1 cellular context compared by ENCODE assay signal in genomic region chr1:44405041-44405803, GRCh38.
TF ChIP-seq lines count a peak whose summit lies in the region.

RNF220 (plus strand) TSS chr1:44405255.

TF ChIP-seq in HEK293, 187 proteins besides CTCF, POLR2A, EP300 and RAD21 (continued from another document and continues in another):
- TF ChIP-seq, protein P1, sequence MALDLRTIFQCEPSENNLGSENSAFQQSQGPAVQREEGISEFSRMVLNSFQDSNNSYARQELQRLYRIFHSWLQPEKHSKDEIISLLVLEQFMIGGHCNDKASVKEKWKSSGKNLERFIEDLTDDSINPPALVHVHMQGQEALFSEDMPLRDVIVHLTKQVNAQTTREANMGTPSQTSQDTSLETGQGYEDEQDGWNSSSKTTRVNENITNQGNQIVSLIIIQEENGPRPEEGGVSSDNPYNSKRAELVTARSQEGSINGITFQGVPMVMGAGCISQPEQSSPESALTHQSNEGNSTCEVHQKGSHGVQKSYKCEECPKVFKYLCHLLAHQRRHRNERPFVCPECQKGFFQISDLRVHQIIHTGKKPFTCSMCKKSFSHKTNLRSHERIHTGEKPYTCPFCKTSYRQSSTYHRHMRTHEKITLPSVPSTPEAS (tag by site-specific recombination; IDR thresholded peaks at IDR 0.05), result peak; percentile 99
- TF ChIP-seq MEIS1 (CRISPR knock-in tag; IDR thresholded peaks at IDR 0.05; ENCODE audit: borderline replicate concordance), result no peak
- TF ChIP-seq ZFHX2 (tag by site-specific recombination; conservative IDR thresholded peaks at IDR 0.05), result peak; percentile 82
- TF ChIP-seq ZNF514 (tag by site-specific recombination; IDR thresholded peaks at IDR 0.05), result no peak
- no peak; the same call in 1 of the 2 replicates for TF ChIP-seq ZNF768 (tag by site-specific recombination; IDR thresholded peaks at IDR 0.05)
- no peak; the same call in 1 of the 2 replicates for TF ChIP-seq SP3 (tag by site-specific recombination; IDR thresholded peaks at IDR 0.05)
- TF ChIP-seq, protein P2, sequence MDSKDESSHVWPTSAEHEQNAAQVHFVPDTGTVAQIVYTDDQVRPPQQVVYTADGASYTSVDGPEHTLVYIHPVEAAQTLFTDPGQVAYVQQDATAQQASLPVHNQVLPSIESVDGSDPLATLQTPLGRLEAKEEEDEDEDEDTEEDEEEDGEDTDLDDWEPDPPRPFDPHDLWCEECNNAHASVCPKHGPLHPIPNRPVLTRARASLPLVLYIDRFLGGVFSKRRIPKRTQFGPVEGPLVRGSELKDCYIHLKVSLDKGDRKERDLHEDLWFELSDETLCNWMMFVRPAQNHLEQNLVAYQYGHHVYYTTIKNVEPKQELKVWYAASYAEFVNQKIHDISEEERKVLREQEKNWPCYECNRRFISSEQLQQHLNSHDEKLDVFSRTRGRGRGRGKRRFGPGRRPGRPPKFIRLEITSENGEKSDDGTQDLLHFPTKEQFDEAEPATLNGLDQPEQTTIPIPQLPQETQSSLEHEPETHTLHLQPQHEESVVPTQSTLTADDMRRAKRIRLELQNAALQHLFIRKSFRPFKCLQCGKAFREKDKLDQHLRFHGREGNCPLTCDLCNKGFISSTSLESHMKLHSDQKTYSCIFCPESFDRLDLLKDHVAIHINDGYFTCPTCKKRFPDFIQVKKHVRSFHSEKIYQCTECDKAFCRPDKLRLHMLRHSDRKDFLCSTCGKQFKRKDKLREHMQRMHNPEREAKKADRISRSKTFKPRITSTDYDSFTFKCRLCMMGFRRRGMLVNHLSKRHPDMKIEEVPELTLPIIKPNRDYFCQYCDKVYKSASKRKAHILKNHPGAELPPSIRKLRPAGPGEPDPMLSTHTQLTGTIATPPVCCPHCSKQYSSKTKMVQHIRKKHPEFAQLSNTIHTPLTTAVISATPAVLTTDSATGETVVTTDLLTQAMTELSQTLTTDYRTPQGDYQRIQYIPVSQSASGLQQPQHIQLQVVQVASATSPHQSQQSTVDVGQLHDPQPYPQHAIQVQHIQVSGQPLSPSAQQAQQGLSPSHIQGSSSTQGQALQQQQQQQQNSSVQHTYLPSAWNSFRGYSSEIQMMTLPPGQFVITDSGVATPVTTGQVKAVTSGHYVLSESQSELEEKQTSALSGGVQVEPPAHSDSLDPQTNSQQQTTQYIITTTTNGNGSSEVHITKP (tag by site-specific recombination; IDR thresholded peaks at IDR 0.05), result peak; percentile 64; the same call in 1 of the 2 replicates
- TF ChIP-seq WT1 (tag by site-specific recombination; IDR thresholded peaks at IDR 0.05), result no peak
- TF ChIP-seq ZNF350 (tag by site-specific recombination; IDR thresholded peaks at IDR 0.05), result no peak
- TF ChIP-seq ZNF133 (tag by site-specific recombination; IDR thresholded peaks at IDR 0.05), result no peak
- TF ChIP-seq HOXC10 (CRISPR knock-in tag; IDR thresholded peaks at IDR 0.05), result no peak
- no peak for TF ChIP-seq SETDB1 (IDR thresholded peaks at IDR 0.05; ENCODE audit: insufficient read length, low read length)
- no peak for TF ChIP-seq ZNF404 (tag by site-specific recombination; IDR thresholded peaks at IDR 0.05)
- peak; percentile 98 for TF ChIP-seq ZNF600 (tag by site-specific recombination; IDR thresholded peaks at IDR 0.05)
- TF ChIP-seq ZNF623 (tag by site-specific recombination; IDR thresholded peaks at IDR 0.05), result no peak
- no peak for TF ChIP-seq ZNF266 (tag by site-specific recombination; IDR thresholded peaks at IDR 0.05; ENCODE audit: low read depth)
- no peak; the same call in 1 of the 2 replicates for TF ChIP-seq GFI1B (tag by site-specific recombination; IDR thresholded peaks at IDR 0.05)
- no peak; the same call in 1 of the 2 replicates for TF ChIP-seq ZNF302 (tag by site-specific recombination; IDR thresholded peaks at IDR 0.05; ENCODE audit: low read depth)
- peak; percentile 90 for TF ChIP-seq GLIS1 (tag by site-specific recombination; IDR thresholded peaks at IDR 0.05)
- TF ChIP-seq ZFP3 (tag by site-specific recombination; IDR thresholded peaks at IDR 0.05; ENCODE audit: low read depth), result peak; percentile 62; the same call in 1 of the 2 replicates
- TF ChIP-seq, protein P3, sequence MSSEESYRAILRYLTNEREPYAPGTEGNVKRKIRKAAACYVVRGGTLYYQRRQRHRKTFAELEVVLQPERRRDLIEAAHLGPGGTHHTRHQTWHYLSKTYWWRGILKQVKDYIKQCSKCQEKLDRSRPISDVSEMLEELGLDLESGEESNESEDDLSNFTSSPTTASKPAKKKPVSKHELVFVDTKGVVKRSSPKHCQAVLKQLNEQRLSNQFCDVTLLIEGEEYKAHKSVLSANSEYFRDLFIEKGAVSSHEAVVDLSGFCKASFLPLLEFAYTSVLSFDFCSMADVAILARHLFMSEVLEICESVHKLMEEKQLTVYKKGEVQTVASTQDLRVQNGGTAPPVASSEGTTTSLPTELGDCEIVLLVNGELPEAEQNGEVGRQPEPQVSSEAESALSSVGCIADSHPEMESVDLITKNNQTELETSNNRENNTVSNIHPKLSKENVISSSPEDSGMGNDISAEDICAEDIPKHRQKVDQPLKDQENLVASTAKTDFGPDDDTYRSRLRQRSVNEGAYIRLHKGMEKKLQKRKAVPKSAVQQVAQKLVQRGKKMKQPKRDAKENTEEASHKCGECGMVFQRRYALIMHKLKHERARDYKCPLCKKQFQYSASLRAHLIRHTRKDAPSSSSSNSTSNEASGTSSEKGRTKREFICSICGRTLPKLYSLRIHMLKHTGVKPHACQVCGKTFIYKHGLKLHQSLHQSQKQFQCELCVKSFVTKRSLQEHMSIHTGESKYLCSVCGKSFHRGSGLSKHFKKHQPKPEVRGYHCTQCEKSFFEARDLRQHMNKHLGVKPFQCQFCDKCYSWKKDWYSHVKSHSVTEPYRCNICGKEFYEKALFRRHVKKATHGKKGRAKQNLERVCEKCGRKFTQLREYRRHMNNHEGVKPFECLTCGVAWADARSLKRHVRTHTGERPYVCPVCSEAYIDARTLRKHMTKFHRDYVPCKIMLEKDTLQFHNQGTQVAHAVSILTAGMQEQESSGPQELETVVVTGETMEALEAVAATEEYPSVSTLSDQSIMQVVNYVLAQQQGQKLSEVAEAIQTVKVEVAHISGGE (tag by site-specific recombination; conservative IDR thresholded peaks at IDR 0.05; ENCODE audit: low read depth), result peak; percentile 48
- TF ChIP-seq SCRT1 (tag by site-specific recombination; IDR thresholded peaks at IDR 0.05; ENCODE audit: borderline replicate concordance), result no peak
- TF ChIP-seq, protein P4, sequence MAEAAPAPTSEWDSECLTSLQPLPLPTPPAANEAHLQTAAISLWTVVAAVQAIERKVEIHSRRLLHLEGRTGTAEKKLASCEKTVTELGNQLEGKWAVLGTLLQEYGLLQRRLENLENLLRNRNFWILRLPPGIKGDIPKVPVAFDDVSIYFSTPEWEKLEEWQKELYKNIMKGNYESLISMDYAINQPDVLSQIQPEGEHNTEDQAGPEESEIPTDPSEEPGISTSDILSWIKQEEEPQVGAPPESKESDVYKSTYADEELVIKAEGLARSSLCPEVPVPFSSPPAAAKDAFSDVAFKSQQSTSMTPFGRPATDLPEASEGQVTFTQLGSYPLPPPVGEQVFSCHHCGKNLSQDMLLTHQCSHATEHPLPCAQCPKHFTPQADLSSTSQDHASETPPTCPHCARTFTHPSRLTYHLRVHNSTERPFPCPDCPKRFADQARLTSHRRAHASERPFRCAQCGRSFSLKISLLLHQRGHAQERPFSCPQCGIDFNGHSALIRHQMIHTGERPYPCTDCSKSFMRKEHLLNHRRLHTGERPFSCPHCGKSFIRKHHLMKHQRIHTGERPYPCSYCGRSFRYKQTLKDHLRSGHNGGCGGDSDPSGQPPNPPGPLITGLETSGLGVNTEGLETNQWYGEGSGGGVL (tag by site-specific recombination; IDR thresholded peaks at IDR 0.05), result peak; percentile 96
- no peak for TF ChIP-seq ZNF585B (tag by site-specific recombination; IDR thresholded peaks at IDR 0.05)
- peak; percentile 91 for TF ChIP-seq SP7 (tag by site-specific recombination; IDR thresholded peaks at IDR 0.05)
- no peak for TF ChIP-seq ZNF239 (tag by site-specific recombination; IDR thresholded peaks at IDR 0.05)
- TF ChIP-seq ZNF596 (tag by site-specific recombination; IDR thresholded peaks at IDR 0.05), result no peak
- TF ChIP-seq ZNF654 (tag by site-specific recombination; IDR thresholded peaks at IDR 0.05; ENCODE audit: low read depth), result no peak
- TF ChIP-seq ZNF214 (tag by site-specific recombination; IDR thresholded peaks at IDR 0.05; ENCODE audit: borderline replicate concordance), result no peak
- TF ChIP-seq YY2 (tag by site-specific recombination; IDR thresholded peaks at IDR 0.05), result peak; percentile 62; the same call in 1 of the 2 replicates
- no peak for TF ChIP-seq ZNF19 (tag by site-specific recombination; IDR thresholded peaks at IDR 0.05; ENCODE audit: low read depth)
- TF ChIP-seq KLF8 (tag by site-specific recombination; IDR thresholded peaks at IDR 0.05), result peak; percentile 54
- TF ChIP-seq ZBTB17 (tag by site-specific recombination; IDR thresholded peaks at IDR 0.05), result peak; percentile 98
- TF ChIP-seq GLI2 (tag by site-specific recombination; IDR thresholded peaks at IDR 0.05; ENCODE audit: borderline replicate concordance, low read depth), result no peak
- TF ChIP-seq ZNF670 (tag by site-specific recombination; IDR thresholded peaks at IDR 0.05; ENCODE audit: low read depth), result no peak
- TF ChIP-seq KLF7 (tag by site-specific recombination; IDR thresholded peaks at IDR 0.05; ENCODE audit: borderline replicate concordance), result no peak
- no peak for TF ChIP-seq YY1 (tag by site-specific recombination; IDR thresholded peaks at IDR 0.05)
- 0 out of 2 replicates have a peak, but pooled peaks have one; percentile 9 for TF ChIP-seq ZNF223 (tag by site-specific recombination; IDR thresholded peaks at IDR 0.05)
- TF ChIP-seq ZNF248 (tag by site-specific recombination; IDR thresholded peaks at IDR 0.05), result peak; percentile 58; the same call in 1 of the 2 replicates
- TF ChIP-seq ZNF580 (tag by site-specific recombination; IDR thresholded peaks at IDR 0.05), result no peak
- TF ChIP-seq, protein P5, sequence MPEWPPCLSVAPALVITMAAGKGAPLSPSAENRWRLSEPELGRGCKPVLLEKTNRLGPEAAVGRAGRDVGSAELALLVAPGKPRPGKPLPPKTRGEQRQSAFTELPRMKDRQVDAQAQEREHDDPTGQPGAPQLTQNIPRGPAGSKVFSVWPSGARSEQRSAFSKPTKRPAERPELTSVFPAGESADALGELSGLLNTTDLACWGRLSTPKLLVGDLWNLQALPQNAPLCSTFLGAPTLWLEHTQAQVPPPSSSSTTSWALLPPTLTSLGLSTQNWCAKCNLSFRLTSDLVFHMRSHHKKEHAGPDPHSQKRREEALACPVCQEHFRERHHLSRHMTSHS (tag by site-specific recombination; IDR thresholded peaks at IDR 0.05), result no peak; the same call in 1 of the 2 replicates
- TF ChIP-seq BCL11A (tag by site-specific recombination; IDR thresholded peaks at IDR 0.05; ENCODE audit: low read depth), result no peak
- TF ChIP-seq, protein P6, sequence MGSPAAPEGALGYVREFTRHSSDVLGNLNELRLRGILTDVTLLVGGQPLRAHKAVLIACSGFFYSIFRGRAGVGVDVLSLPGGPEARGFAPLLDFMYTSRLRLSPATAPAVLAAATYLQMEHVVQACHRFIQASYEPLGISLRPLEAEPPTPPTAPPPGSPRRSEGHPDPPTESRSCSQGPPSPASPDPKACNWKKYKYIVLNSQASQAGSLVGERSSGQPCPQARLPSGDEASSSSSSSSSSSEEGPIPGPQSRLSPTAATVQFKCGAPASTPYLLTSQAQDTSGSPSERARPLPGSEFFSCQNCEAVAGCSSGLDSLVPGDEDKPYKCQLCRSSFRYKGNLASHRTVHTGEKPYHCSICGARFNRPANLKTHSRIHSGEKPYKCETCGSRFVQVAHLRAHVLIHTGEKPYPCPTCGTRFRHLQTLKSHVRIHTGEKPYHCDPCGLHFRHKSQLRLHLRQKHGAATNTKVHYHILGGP (tag by site-specific recombination; IDR thresholded peaks at IDR 0.05), result 0 out of 2 replicates have a peak, but pooled peaks have one; percentile 40
- TF ChIP-seq ZIC2 (tag by site-specific recombination; IDR thresholded peaks at IDR 0.05), result peak; percentile 52; the same call in 1 of the 2 replicates
- TF ChIP-seq KLF9 (tag by site-specific recombination; IDR thresholded peaks at IDR 0.05; ENCODE audit: low read depth), result peak; percentile 68
- TF ChIP-seq ZNF677 (tag by site-specific recombination; IDR thresholded peaks at IDR 0.05), result no peak
- TF ChIP-seq ZNF571 (tag by site-specific recombination; IDR thresholded peaks at IDR 0.05), result no peak
- peak; percentile 68; the same call in 1 of the 2 replicates for TF ChIP-seq ZNF394 (tag by site-specific recombination; IDR thresholded peaks at IDR 0.05; ENCODE audit: borderline replicate concordance)
- TF ChIP-seq, protein P7, sequence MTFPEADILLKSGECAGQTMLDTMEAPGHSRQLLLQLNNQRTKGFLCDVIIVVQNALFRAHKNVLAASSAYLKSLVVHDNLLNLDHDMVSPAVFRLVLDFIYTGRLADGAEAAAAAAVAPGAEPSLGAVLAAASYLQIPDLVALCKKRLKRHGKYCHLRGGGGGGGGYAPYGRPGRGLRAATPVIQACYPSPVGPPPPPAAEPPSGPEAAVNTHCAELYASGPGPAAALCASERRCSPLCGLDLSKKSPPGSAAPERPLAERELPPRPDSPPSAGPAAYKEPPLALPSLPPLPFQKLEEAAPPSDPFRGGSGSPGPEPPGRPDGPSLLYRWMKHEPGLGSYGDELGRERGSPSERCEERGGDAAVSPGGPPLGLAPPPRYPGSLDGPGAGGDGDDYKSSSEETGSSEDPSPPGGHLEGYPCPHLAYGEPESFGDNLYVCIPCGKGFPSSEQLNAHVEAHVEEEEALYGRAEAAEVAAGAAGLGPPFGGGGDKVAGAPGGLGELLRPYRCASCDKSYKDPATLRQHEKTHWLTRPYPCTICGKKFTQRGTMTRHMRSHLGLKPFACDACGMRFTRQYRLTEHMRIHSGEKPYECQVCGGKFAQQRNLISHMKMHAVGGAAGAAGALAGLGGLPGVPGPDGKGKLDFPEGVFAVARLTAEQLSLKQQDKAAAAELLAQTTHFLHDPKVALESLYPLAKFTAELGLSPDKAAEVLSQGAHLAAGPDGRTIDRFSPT (tag by site-specific recombination; IDR thresholded peaks at IDR 0.05), result 0 out of 2 replicates have a peak, but pooled peaks have one; percentile 22
- no peak for TF ChIP-seq ZNF174 (tag by site-specific recombination; IDR thresholded peaks at IDR 0.05)
- 0 out of 2 replicates have a peak, but pooled peaks have one; percentile 27 for TF ChIP-seq ZNF146 (tag by site-specific recombination; IDR thresholded peaks at IDR 0.05)
- TF ChIP-seq ZNF837 (tag by site-specific recombination; IDR thresholded peaks at IDR 0.05), result no peak
- no peak for TF ChIP-seq ZSCAN5A (tag by site-specific recombination; IDR thresholded peaks at IDR 0.05)
- no peak for TF ChIP-seq ZNF202 (tag by site-specific recombination; IDR thresholded peaks at IDR 0.05; ENCODE audit: borderline replicate concordance)
